Comparison of ENCODE assay signal across 33 cellular contexts in the genomic region with DNA sequence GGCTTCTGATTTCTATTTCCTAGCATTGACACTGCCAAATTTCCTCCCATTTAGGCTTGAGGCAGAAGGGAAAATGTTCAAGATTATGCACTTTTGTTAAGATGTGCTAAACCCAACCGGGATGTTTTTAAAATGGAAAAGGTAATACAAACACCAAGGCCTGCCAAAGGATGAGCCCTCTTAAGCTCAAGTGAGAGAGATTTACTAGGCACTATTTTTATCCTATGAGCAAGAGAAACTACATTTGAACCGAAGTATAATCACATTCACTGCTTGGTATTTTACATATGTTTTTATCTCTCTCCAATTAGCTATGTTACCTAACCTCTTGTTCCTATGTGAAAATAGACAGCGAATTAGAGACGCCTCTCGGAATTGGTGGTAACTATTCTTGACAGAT.
"Had no signal": no experiment of that assay in that cellular context is flagged by ENCODE, and none has a peak within 500 bp of the region (broad histone marks: within the 10 kb centered on the region; RNA-seq: fewer than 3 reads in every experiment).

No MANE protein-coding gene starts in this region.

- H3K4me1 ChIP-seq: adrenal gland, breast epithelium had no signal

- H3K27me3 ChIP-seq: adrenal gland, body of pancreas, brain microvascular endothelial cell, breast epithelium had no signal

- H3K27ac ChIP-seq: adrenal gland, body of pancreas, brain microvascular endothelial cell, breast epithelium, VCaP had no signal

- H3K4me3 ChIP-seq: adrenal gland, body of pancreas, breast epithelium had no signal

- ATAC-seq: activated CD8-positive, alpha-beta T cell treated with anti-CD3 and anti-CD28 coated beads for 36 hours; activated naive CD4-positive, alpha-beta T cell treated with anti-CD3 and anti-CD28 coated beads, Interleukin-2, amount 50 U/mL, for 72 hours; activated T-cell treated with anti-CD3 and anti-CD28 coated beads, Interleukin-2, amount 50 U/mL, for 4 hours; activated T-cell treated with anti-CD3 and anti-CD28 coated beads, Interleukin-2, amount 50 U/mL, for 72 hours; activated T-helper 17 cell treated with anti-CD3 and anti-CD28 coated beads, Interleukin-2, amount 50 U/mL, for 72 hours; body of pancreas had no signal

- DNase-seq: activated B cell treated with CpG ODN at 0.5 μM for 24 hours; activated CD4-positive, alpha-beta memory T cell treated with anti-CD3 and anti-CD28 coated beads for 36 hours; activated CD4-positive, alpha-beta T cell treated with anti-CD3 and anti-CD28 coated beads for 4 hours; activated CD4-positive, alpha-beta T cell treated with anti-CD3 and anti-CD28 coated beads, Interleukin-2, amount 10 ng/mL, durations not matched to agents 24 days and 14 days; activated CD4-positive, alpha-beta T cell treated with anti-CD3 and anti-CD28 coated beads, Interleukin-2, amount 50 U/mL, for 1 hour; activated CD4-positive, alpha-beta T cell treated with anti-CD3 and anti-CD28 coated beads, Interleukin-2, amount 50 U/mL, for 4 hours; activated CD4-positive, CD25-positive, alpha-beta regulatory T cell treated with anti-CD3 and anti-CD28 coated beads, Interleukin-2, amount 50 U/mL, for 72 hours; activated CD8-positive, alpha-beta memory T cell treated with anti-CD3 and anti-CD28 coated beads, Interleukin-2, amount 50 U/mL, for 4 hours; activated CD8-positive, alpha-beta T cell treated with anti-CD3 and anti-CD28 coated beads for 36 hours; activated effector memory CD4-positive, alpha-beta T cell treated with anti-CD3 and anti-CD28 coated beads, Interleukin-2, amount 50 U/mL, for 16 hours; activated gamma-delta T cell treated with Interleukin-2 at 50 U/mL for 16 hours; activated naive CD4-positive, alpha-beta T cell; activated naive CD4-positive, alpha-beta T cell treated with anti-CD3 and anti-CD28 coated beads for 36 hours; activated naive CD4-positive, alpha-beta T cell treated with anti-CD3 and anti-CD28 coated beads, Interleukin-2, amount 50 U/mL, for 16 hours; activated naive CD8-positive, alpha-beta T cell treated with anti-CD3 and anti-CD28 coated beads for 36 hours; activated T-cell treated with anti-CD3 and anti-CD28 coated beads for 4 hours; activated T-cell treated with anti-CD3 and anti-CD28 coated beads, Interleukin-2, amount 50 U/mL, for 1 hour; activated T-cell treated with anti-CD3 and anti-CD28 coated beads, Interleukin-2, amount 50 U/mL, for 4 hours; activated T-cell treated with anti-CD3 and anti-CD28 coated beads, Interleukin-2, amount 50 U/mL, for 72 hours; adrenal gland; amniotic stem cell; aorta; body of pancreas; brain microvascular endothelial cell; caudate nucleus; cerebellar nuclear complex; T-helper 1 cell; T-helper 2 cell; T-helper 9 cell had no signal

- H3K9me3 ChIP-seq: adrenal gland, body of pancreas had no signal
